25 cellular contexts compared by ENCODE assay signal in the genomic region with DNA sequence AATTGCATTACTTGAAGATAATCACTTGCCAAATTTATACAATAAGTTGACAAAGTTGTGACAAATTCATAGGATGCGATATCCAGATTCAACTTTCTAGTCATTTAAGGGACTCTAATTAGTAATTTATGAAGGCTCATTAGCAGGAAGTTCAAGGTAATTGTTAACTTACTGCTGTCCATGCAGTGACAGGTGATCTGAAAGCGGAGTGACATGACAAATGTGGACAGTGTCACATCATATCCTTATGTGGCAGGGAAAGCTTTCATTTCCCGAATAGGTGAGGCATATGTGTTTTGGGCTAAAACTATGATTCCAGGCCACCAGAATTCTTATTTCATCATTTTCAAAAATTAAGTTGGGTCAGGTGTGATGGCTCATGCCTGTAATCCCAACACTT.
DNase-seq lines count a peak whose midpoint lies in the region; ATAC-seq, FAIRE-seq and TF ChIP-seq lines count a peak whose summit lies in the region.
"Had no signal": no experiment of that assay in that cellular context is flagged by ENCODE, and none has a peak within 500 bp of the region (broad histone marks: within the 10 kb centered on the region; RNA-seq: fewer than 3 reads in every experiment).

No MANE protein-coding gene starts in this region.

- SMC1A ChIA-PET in GM12878 (lab: Charles Lee; ENCODE audit: uncharacterized antibody, unreplicated experiment), result interaction anchor here (0.6 to 5.7 kb wide), 15 partner anchors 10 to 169 kb away, joined by 3 to 54 read pairs (median 4); no protein-coding TSS in a partner anchor

- H3K4me3 ChIP-seq in GM12878 (no peak overlapping the region), brain microvascular endothelial cell (ENCODE audit: low read depth, low read length) (no peak overlapping the region)
- H3K4me3 ChIP-seq: BLaER1, hepatocyte, right lobe of liver, upper lobe of left lung had no signal

- no peaks in the 10 kb centered on the region for H3K79me2 ChIP-seq in GM12878 (ENCODE audit: control insufficient read depth, insufficient read depth, low read length)
- H3K79me2 ChIP-seq: hepatocyte had no signal

- CTCF ChIA-PET in GM12878 (lab: Yijun Ruan, JAX), result interaction anchor here (0.6 to 1.5 kb wide), 9 partner anchors 9 to 634 kb away, joined by 3 to 5 read pairs (median 4); no protein-coding TSS in a partner anchor

- H3K9ac ChIP-seq in GM12878 (ENCODE audit: control insufficient read depth, insufficient read depth, low read length), result no peak overlapping the region
- H3K9ac ChIP-seq: BLaER1 had no signal

- H4K20me1 ChIP-seq in GM12878 (ENCODE audit: control insufficient read depth, insufficient read depth), result no peaks in the 10 kb centered on the region
- H4K20me1 ChIP-seq: BLaER1 had no signal

- intact Hi-C loops in GM12878 (cut with micrococcal nuclease; ENCODE audit: unreplicated experiment), result no loop called here

- POLR2A ChIA-PET in GM12878 (lab: Charles Lee), result interaction anchor here (0.7 kb wide), 1 partner anchor 38 kb away, joined by 4 read pairs; no protein-coding TSS in a partner anchor

- H3K27me3 ChIP-seq in GM12878 (replicated peaks in 1 of 2; ENCODE audit: control insufficient read depth in 2 of 2, insufficient read depth in 2 of 2, low read length in 1 of 2) (no peaks in the 10 kb centered on the region), brain microvascular endothelial cell (replicated peaks) (no peaks in the 10 kb centered on the region)
- H3K27me3 ChIP-seq: BLaER1, hepatocyte, right lobe of liver, upper lobe of left lung had no signal

- TF ChIP-seq CTCF in GM12878 (IDR thresholded peaks at IDR 0.05 in 2 of 3, conservative IDR thresholded peaks at IDR 0.05 in 1 of 3; ENCODE audit: control insufficient read depth in 2 of 3, extremely low read depth in 1 of 3, insufficient read depth in 1 of 3, low read depth in 3 of 3, low read length in 3 of 3) (no peak), GM10266 (IDR thresholded peaks at IDR 0.05; ENCODE audit: control insufficient read depth, insufficient read depth, low read depth, missing control alignments) (no peak), brain microvascular endothelial cell (IDR thresholded peaks at IDR 0.05; ENCODE audit: low read depth, low read length, missing control alignments) (no peak)

- H3K27ac ChIP-seq in GM12878 (ENCODE audit: control insufficient read depth, insufficient read depth), result no peak overlapping the region
- no peak overlapping the region for H3K27ac ChIP-seq in brain microvascular endothelial cell
- H3K27ac ChIP-seq: BLaER1, hepatocyte, right lobe of liver, upper lobe of left lung had no signal

- peak in 1 of 2 experiments; percentile 13; a peak in 1 of 4 replicates for TF ChIP-seq EP300 in GM12878 (IDR thresholded peaks at IDR 0.05; ENCODE audit: borderline replicate concordance in 1 of 2, control insufficient read depth in 1 of 2, low read depth in 2 of 2, low read length in 2 of 2)

- no peaks in the 10 kb centered on the region for H3K4me1 ChIP-seq in GM12878 (ENCODE audit: control insufficient read depth, insufficient read depth, low read length)

- RAD21 ChIA-PET in GM12878 (lab: Charles Lee; ENCODE audit: unreplicated experiment), result interaction anchor here (0.6 to 2.8 kb wide), 5 partner anchors 11 to 194 kb away, joined by 3 to 13 read pairs (median 4); no protein-coding TSS in a partner anchor

- no peak overlapping the region for H2AFZ ChIP-seq in GM12878 (ENCODE audit: control insufficient read depth, low read depth, low read length)
- H2AFZ ChIP-seq: hepatocyte had no signal

- DNase-seq in GM12878 (ENCODE audit: low read depth, low spot score), result no peak
- no peak for DNase-seq in GM10266 (ENCODE audit: extremely low spot score)
- no peak for DNase-seq in brain microvascular endothelial cell
- DNase-seq in stimulated activated naive CD4-positive, alpha-beta T cell treated with Interleukin-2 at 50 U/mL for 16 hours (lab: John Stamatoyannopoulos, UW), result no peak
- no peak for DNase-seq in activated CD4-positive, alpha-beta T cell treated with anti-CD3 and anti-CD28 coated beads for 1 hour
- DNase-seq: activated CD4-positive, alpha-beta T cell treated with anti-CD3 and anti-CD28 coated beads, Interleukin-2, amount 50 U/mL, for 4 hours; activated CD8-positive, alpha-beta memory T cell treated with anti-CD3 and anti-CD28 coated beads, Interleukin-2, amount 50 U/mL, for 4 hours; activated naive CD8-positive, alpha-beta T cell treated with anti-CD3 and anti-CD28 coated beads, Interleukin-2, amount 10 ng/mL, durations not matched to agents 7 days and 5 days; effector CD8-positive, alpha-beta T cell; immature natural killer cell; Kasumi-1; NCI-H1048; NCI-H187; NCI-H69; nephron progenitor cell; upper lobe of left lung had no signal

- no peak for FAIRE-seq in GM12878 (lab: Jason Lieb, UNC)
- FAIRE-seq: frontal cortex had no signal

- ATAC-seq in GM18909 (IDR thresholded peaks at IDR 0.05; ENCODE audit: poor library complexity, unreplicated experiment) (peak; percentile 71), GM21619 (IDR thresholded peaks at IDR 0.05; ENCODE audit: unreplicated experiment) (peak; percentile 64), HG03135 (IDR thresholded peaks at IDR 0.05; ENCODE audit: unreplicated experiment) (peak; percentile 54), GM12878 (peak; percentile 73)
- ATAC-seq: HCT116, left ventricle myocardium superior had no signal

- no peaks in the 10 kb centered on the region for H3K36me3 ChIP-seq in GM12878 (ENCODE audit: control insufficient read depth in 2 of 2, insufficient read depth in 2 of 2, low read length in 1 of 2)
- no peaks in the 10 kb centered on the region for H3K36me3 ChIP-seq in brain microvascular endothelial cell (replicated peaks)
- H3K36me3 ChIP-seq: BLaER1, right lobe of liver, upper lobe of left lung had no signal

- H3K9me3 ChIP-seq in GM12878 (replicated peaks; ENCODE audit: control insufficient read depth, insufficient read depth, low read length), result no peaks in the 10 kb centered on the region
- H3K9me3 ChIP-seq: right lobe of liver, upper lobe of left lung had no signal

- in situ Hi-C loops in GM12878 (cut with MboI), result no loop called here
- in situ Hi-C loops in brain microvascular endothelial cell (cut with HindIII; ENCODE audit: low pct_ligation_motif_present, low sequenced_read_pairs), result no loop called here

- TF ChIP-seq RAD21 in GM12878 (IDR thresholded peaks at IDR 0.05; ENCODE audit: insufficient read depth, low read depth, low read length), result no peak

- 39% methylated on average over 3 of the region's 3 CpGs for WGBS in GM12878 (ENCODE audit: insufficient coverage, insufficient replicate concordance, low lambda C conversion rate, missing lambda C conversion rate)

- no peak overlapping the region for H3K4me2 ChIP-seq in GM12878 (ENCODE audit: control insufficient read depth, insufficient read depth)
- H3K4me2 ChIP-seq: BLaER1, hepatocyte had no signal

- BruUV-seq in GM12878 (replicated peaks; lab: Mats Ljungman, UMichigan), result no TSS peak

- no peak for TF ChIP-seq POLR2A in GM12878 (IDR thresholded peaks at IDR 0.05; ENCODE audit: low read depth, low read length)

TF ChIP-seq in GM12878, 131 proteins besides CTCF, POLR2A, EP300 and RAD21 (continues in another document):
- TF ChIP-seq DPF2 (IDR thresholded peaks at IDR 0.05) (0 out of 2 replicates have a peak, but pooled peaks have one; percentile 35), SMAD5 (IDR thresholded peaks at IDR 0.05; ENCODE audit: low read depth) (no peak), FOXK2 (IDR thresholded peaks at IDR 0.05) (no peak), SRF (IDR thresholded peaks at IDR 0.05; ENCODE audit: low read depth in 2 of 2, low read length in 2 of 2) (no peak), TCF7 (IDR thresholded peaks at IDR 0.05; ENCODE audit: borderline replicate concordance) (no peak), ATF7 (IDR thresholded peaks at IDR 0.05; ENCODE audit: low read depth) (peak; percentile 34; the same call in 1 of the 2 replicates), NR2C2 (IDR thresholded peaks at IDR 0.05; ENCODE audit: borderline replicate concordance, control insufficient read depth, insufficient read length, low read depth) (no peak)
- TF ChIP-seq, protein P1, sequence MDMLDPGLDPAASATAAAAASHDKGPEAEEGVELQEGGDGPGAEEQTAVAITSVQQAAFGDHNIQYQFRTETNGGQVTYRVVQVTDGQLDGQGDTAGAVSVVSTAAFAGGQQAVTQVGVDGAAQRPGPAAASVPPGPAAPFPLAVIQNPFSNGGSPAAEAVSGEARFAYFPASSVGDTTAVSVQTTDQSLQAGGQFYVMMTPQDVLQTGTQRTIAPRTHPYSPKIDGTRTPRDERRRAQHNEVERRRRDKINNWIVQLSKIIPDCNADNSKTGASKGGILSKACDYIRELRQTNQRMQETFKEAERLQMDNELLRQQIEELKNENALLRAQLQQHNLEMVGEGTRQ (IDR thresholded peaks at IDR 0.05; ENCODE audit: borderline replicate concordance, low read depth, low read length), result no peak
- TF ChIP-seq, protein P2, sequence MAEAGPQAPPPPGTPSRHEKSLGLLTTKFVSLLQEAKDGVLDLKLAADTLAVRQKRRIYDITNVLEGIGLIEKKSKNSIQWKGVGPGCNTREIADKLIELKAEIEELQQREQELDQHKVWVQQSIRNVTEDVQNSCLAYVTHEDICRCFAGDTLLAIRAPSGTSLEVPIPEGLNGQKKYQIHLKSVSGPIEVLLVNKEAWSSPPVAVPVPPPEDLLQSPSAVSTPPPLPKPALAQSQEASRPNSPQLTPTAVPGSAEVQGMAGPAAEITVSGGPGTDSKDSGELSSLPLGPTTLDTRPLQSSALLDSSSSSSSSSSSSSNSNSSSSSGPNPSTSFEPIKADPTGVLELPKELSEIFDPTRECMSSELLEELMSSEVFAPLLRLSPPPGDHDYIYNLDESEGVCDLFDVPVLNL (IDR thresholded peaks at IDR 0.05; ENCODE audit: low read depth, low read length), result no peak
- TF ChIP-seq, protein P3, sequence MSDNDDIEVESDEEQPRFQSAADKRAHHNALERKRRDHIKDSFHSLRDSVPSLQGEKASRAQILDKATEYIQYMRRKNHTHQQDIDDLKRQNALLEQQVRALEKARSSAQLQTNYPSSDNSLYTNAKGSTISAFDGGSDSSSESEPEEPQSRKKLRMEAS (IDR thresholded peaks at IDR 0.05; ENCODE audit: low read depth, low read length), result no peak
- TF ChIP-seq, protein P4, sequence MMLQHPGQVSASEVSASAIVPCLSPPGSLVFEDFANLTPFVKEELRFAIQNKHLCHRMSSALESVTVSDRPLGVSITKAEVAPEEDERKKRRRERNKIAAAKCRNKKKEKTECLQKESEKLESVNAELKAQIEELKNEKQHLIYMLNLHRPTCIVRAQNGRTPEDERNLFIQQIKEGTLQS (IDR thresholded peaks at IDR 0.05; ENCODE audit: borderline replicate concordance, extremely low read depth, low read depth, low read length), result no peak
